ENCODE assay signal across 1 cellular context in the genomic region with DNA sequence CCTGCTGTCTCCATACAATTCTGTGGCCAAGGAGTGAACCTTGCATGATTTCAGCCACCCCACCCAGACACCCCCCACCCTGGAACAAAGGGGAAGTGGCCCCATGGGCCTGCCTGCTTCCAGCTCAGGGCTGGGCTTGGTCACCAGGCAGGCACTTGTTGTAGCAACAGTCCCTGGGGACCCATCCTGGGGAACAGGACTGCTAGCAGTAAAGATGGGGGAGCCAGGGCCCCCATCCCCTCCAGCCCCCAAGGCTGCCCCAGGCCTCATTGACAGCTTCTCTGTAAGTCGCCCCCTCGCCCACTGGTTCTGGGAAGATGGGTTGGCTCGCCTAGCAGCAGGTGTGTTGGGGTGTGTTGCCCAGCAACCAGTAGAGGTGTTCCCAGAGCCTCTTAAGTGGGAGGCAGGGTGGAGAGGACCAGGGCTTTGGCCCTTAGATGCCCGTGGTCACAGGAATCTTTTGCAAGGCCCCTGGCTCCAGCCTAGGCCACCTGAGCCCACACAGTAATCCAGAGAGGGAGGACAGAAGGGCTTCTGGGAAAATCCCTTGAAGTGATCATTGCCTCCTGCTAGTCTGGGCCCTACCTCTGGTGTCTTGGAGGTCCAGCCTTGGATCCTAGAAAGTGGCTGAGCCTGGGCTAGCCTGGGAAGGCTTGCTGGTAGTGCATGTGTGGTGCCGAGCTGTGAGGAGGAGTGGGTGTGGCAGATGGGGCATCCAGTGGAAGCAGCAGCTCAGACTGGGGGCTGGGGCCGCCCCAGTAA.
TF ChIP-seq lines count a peak whose summit lies in the region.

No MANE protein-coding gene starts in this region.

TF ChIP-seq in SK-N-SH, 30 proteins besides CTCF, POLR2A, EP300 and RAD21 (continued from another document):
- TF ChIP-seq, protein P1, sequence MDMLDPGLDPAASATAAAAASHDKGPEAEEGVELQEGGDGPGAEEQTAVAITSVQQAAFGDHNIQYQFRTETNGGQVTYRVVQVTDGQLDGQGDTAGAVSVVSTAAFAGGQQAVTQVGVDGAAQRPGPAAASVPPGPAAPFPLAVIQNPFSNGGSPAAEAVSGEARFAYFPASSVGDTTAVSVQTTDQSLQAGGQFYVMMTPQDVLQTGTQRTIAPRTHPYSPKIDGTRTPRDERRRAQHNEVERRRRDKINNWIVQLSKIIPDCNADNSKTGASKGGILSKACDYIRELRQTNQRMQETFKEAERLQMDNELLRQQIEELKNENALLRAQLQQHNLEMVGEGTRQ (IDR thresholded peaks at IDR 0.05; ENCODE audit: borderline replicate concordance, low read depth, low read length) = no peak
- TF ChIP-seq, protein P2, sequence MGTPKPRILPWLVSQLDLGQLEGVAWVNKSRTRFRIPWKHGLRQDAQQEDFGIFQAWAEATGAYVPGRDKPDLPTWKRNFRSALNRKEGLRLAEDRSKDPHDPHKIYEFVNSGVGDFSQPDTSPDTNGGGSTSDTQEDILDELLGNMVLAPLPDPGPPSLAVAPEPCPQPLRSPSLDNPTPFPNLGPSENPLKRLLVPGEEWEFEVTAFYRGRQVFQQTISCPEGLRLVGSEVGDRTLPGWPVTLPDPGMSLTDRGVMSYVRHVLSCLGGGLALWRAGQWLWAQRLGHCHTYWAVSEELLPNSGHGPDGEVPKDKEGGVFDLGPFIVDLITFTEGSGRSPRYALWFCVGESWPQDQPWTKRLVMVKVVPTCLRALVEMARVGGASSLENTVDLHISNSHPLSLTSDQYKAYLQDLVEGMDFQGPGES (IDR thresholded peaks at IDR 0.05; ENCODE audit: low read depth, low read length) = no peak
- no peak for TF ChIP-seq POLR2AphosphoS5 (IDR thresholded peaks at IDR 0.05; ENCODE audit: low read depth, low read length)
- TF ChIP-seq, protein P3, sequence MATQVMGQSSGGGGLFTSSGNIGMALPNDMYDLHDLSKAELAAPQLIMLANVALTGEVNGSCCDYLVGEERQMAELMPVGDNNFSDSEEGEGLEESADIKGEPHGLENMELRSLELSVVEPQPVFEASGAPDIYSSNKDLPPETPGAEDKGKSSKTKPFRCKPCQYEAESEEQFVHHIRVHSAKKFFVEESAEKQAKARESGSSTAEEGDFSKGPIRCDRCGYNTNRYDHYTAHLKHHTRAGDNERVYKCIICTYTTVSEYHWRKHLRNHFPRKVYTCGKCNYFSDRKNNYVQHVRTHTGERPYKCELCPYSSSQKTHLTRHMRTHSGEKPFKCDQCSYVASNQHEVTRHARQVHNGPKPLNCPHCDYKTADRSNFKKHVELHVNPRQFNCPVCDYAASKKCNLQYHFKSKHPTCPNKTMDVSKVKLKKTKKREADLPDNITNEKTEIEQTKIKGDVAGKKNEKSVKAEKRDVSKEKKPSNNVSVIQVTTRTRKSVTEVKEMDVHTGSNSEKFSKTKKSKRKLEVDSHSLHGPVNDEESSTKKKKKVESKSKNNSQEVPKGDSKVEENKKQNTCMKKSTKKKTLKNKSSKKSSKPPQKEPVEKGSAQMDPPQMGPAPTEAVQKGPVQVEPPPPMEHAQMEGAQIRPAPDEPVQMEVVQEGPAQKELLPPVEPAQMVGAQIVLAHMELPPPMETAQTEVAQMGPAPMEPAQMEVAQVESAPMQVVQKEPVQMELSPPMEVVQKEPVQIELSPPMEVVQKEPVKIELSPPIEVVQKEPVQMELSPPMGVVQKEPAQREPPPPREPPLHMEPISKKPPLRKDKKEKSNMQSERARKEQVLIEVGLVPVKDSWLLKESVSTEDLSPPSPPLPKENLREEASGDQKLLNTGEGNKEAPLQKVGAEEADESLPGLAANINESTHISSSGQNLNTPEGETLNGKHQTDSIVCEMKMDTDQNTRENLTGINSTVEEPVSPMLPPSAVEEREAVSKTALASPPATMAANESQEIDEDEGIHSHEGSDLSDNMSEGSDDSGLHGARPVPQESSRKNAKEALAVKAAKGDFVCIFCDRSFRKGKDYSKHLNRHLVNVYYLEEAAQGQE (IDR thresholded peaks at IDR 0.05; ENCODE audit: low read depth, low read length) = no peak
- no peak for TF ChIP-seq CHD2 (IDR thresholded peaks at IDR 0.05; ENCODE audit: low read length, partially characterized antibody)
- no peak for TF ChIP-seq TEAD4 (IDR thresholded peaks at IDR 0.05; ENCODE audit: borderline replicate concordance, insufficient read depth)
- TF ChIP-seq, protein P4, sequence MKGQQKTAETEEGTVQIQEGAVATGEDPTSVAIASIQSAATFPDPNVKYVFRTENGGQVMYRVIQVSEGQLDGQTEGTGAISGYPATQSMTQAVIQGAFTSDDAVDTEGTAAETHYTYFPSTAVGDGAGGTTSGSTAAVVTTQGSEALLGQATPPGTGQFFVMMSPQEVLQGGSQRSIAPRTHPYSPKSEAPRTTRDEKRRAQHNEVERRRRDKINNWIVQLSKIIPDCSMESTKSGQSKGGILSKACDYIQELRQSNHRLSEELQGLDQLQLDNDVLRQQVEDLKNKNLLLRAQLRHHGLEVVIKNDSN (IDR thresholded peaks at IDR 0.05; ENCODE audit: borderline replicate concordance, low read depth) = no peak
- TF ChIP-seq EZH2phosphoT487 (IDR thresholded peaks at IDR 0.05; ENCODE audit: borderline replicate concordance, low read depth) = no peak
- TF ChIP-seq GABPA (IDR thresholded peaks at IDR 0.05; ENCODE audit: low read depth) = no peak
- TF ChIP-seq RFX5 (IDR thresholded peaks at IDR 0.05; ENCODE audit: low read length) = no peak
- TF ChIP-seq GATA2 (CRISPR knock-in tag; IDR thresholded peaks at IDR 0.05) = no peak
- TF ChIP-seq NRF1 (IDR thresholded peaks at IDR 0.05; ENCODE audit: low read depth, low read length) = no peak
